Comparison of ENCODE assay signal across 1 cellular context in the genomic region with DNA sequence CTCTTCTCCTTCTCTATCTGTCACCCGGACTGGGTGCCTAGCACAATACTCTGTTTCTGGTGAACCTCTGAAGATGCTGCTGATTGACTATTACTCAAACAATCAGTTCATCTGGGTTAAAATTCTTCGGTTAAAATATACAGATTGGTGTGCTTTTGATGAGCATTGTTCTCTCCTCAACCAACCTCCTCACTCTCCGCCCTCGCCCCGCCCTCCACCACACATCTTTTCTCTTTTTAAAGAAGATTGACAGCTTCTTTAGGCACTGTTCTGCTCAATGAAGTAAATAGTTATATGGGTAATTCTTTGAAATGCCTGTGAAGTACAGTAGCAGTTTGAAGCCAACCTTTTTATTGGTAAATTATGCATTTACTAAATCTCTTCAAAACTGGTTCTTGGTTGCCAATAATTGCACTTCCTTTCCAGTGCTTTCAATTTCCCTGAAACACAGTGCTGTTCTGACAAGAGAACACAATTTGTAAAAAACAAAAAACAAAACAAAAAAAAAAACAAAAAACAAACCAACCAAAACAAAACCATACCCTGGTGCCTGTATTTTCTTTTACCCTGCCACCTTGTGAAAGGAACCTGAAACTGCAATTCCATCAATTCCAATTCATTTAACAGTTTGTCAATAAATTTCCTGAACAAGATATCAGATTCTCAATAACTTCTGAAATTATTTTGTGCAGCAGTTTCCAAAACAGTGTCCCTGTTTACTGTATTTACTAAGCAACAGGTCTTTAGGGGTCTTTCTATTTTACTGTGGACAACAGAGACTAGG.
TF ChIP-seq lines count a peak whose summit lies in the region.

No MANE protein-coding gene starts in this region.

TF ChIP-seq in HCT116, 20 proteins besides CTCF, POLR2A, EP300 and RAD21:
- TF ChIP-seq, protein P1, sequence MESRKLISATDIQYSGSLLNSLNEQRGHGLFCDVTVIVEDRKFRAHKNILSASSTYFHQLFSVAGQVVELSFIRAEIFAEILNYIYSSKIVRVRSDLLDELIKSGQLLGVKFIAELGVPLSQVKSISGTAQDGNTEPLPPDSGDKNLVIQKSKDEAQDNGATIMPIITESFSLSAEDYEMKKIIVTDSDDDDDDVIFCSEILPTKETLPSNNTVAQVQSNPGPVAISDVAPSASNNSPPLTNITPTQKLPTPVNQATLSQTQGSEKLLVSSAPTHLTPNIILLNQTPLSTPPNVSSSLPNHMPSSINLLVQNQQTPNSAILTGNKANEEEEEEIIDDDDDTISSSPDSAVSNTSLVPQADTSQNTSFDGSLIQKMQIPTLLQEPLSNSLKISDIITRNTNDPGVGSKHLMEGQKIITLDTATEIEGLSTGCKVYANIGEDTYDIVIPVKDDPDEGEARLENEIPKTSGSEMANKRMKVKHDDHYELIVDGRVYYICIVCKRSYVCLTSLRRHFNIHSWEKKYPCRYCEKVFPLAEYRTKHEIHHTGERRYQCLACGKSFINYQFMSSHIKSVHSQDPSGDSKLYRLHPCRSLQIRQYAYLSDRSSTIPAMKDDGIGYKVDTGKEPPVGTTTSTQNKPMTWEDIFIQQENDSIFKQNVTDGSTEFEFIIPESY (IDR thresholded peaks at IDR 0.05; ENCODE audit: extremely low read depth, insufficient replicate concordance, low read length): no peak
- TF ChIP-seq FOSL1 (IDR thresholded peaks at IDR 0.05; ENCODE audit: low read depth) (no peak), EGR1 (IDR thresholded peaks at IDR 0.05; ENCODE audit: low read depth) (no peak), ZFX (IDR thresholded peaks at IDR 0.05) (no peak), YY1 (IDR thresholded peaks at IDR 0.05; ENCODE audit: extremely low read depth, insufficient replicate concordance, low read depth, low read length) (no peak), ZNF274 (IDR thresholded peaks at IDR 0.05; ENCODE audit: low read depth, low read length) (no peak), TCF7L2 (IDR thresholded peaks at IDR 0.05; ENCODE audit: borderline replicate concordance, extremely low read depth, insufficient read depth, insufficient read length) (no peak), MAX (IDR thresholded peaks at IDR 0.05) (no peak), SP1 (IDR thresholded peaks at IDR 0.05; ENCODE audit: low read depth) (no peak), EZH2 (IDR thresholded peaks at IDR 0.05) (no peak)
- TF ChIP-seq, protein P2, sequence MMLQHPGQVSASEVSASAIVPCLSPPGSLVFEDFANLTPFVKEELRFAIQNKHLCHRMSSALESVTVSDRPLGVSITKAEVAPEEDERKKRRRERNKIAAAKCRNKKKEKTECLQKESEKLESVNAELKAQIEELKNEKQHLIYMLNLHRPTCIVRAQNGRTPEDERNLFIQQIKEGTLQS (IDR thresholded peaks at IDR 0.05): no peak
